Comparison of ENCODE assay signal across 23 cellular contexts in genomic region chr14:91294153-91294552, GRCh38. TPM values are rescaled to one million over a fixed set of nuclear protein-coding genes. Genes with fewer than 3 reads are reported as not detected.
DNase-seq lines count a peak whose midpoint lies in the region; ATAC-seq and TF ChIP-seq lines count a peak whose summit lies in the region.
"Had no signal": no experiment of that assay in that cellular context is flagged by ENCODE, and none has a peak within 500 bp of the region (broad histone marks: within the 10 kb centered on the region; RNA-seq: fewer than 3 reads in every experiment).

No MANE protein-coding gene starts in this region.

- 87 to 97% (median 92%) methylated on average over 7 of the region's 7 CpGs for WGBS in spleen, 5 donors

- H3K4me1 ChIP-seq in spleen = no peaks in the 10 kb centered on the region
- H3K4me1 ChIP-seq: foreskin keratinocyte, upper lobe of left lung had no signal

- intact Hi-C loops in activated T-helper 1 cell treated with anti-CD3 and anti-CD28 coated beads, Interleukin-12 subunit alpha, Interleukin-12 subunit beta, Interleukin-2, Interleukin-4 antibody, amounts not matched to agents 30 ng/mL and 10 ng/mL and 1 ng/mL, durations not matched to agents 14 hours and 24 hours and 36 hours (cut with micrococcal nuclease) = no loop called here
- intact Hi-C loops in left ventricle myocardium superior (cut with micrococcal nuclease) (no loop called here), spleen (cut with DNase I; ENCODE audit: low total_unique reads) (no loop called here)

- peaks cover 8% of the 10 kb centered on the region for H3K4me1 Mint-ChIP-seq in activated naive CD8-positive, alpha-beta T cell (ENCODE audit: low read depth)
- peaks cover 11% of the 10 kb centered on the region for H3K4me1 Mint-ChIP-seq in activated naive CD8-positive, alpha-beta T cell treated with anti-CD3 and anti-CD28 coated beads, Interleukin-2, amount 50 U/mL, for 24 hours
- H3K4me1 Mint-ChIP-seq in activated T-helper 1 cell treated with anti-CD3 and anti-CD28 coated beads, Interleukin-12 subunit alpha, Interleukin-12 subunit beta, Interleukin-2, Interleukin-4 antibody, amounts not matched to agents 30 ng/mL and 10 ng/mL and 1 ng/mL, durations not matched to agents 14 hours and 24 hours and 36 hours (ENCODE audit: low read depth) = peaks cover 6% of the 10 kb centered on the region
- H3K4me1 Mint-ChIP-seq in stimulated activated naive B cell treated with anti-CD40 and anti-IgM and Interleukin-4, amounts not matched to agents 10 μg/mL and 1 μg/mL and 100 μg/mL, for 72 hours = peaks cover 0 to 2% of the 10 kb centered on the region in 2 donors

- H3K36me3 Mint-ChIP-seq in activated naive CD8-positive, alpha-beta T cell = no peaks in the 10 kb centered on the region
- H3K36me3 Mint-ChIP-seq in activated naive CD8-positive, alpha-beta T cell treated with anti-CD3 and anti-CD28 coated beads, Interleukin-2, amount 50 U/mL, for 24 hours (ENCODE audit: low read depth) = peaks cover 65% of the 10 kb centered on the region
- peaks cover 63% of the 10 kb centered on the region for H3K36me3 Mint-ChIP-seq in activated T-helper 1 cell treated with anti-CD3 and anti-CD28 coated beads, Interleukin-12 subunit alpha, Interleukin-12 subunit beta, Interleukin-2, Interleukin-4 antibody, amounts not matched to agents 30 ng/mL and 10 ng/mL and 1 ng/mL, durations not matched to agents 14 hours and 24 hours and 36 hours (ENCODE audit: low read depth)
- peaks cover 48 to 77% of the 10 kb centered on the region in 2 donors for H3K36me3 Mint-ChIP-seq in stimulated activated naive B cell treated with anti-CD40 and anti-IgM and Interleukin-4, amounts not matched to agents 10 μg/mL and 1 μg/mL and 100 μg/mL, for 72 hours

- peak overlapping the region in 1 of 8 donors; percentile 44 for H3K27ac ChIP-seq in spleen
- H3K27ac ChIP-seq: BLaER1 treated with 17β-estradiol and CSF1 and Interleukin-3, amounts not matched to agents 10 nM and 100 nM; epithelial cell of prostate; foreskin keratinocyte; upper lobe of left lung had no signal

- TF ChIP-seq CTCF in spleen (IDR thresholded peaks at IDR 0.05 in 8 of 11, conservative IDR thresholded peaks at IDR 0.05 in 3 of 11) = no peak

- H3K4me3 ChIP-seq in spleen = no peak overlapping the region
- H3K4me3 ChIP-seq: BLaER1 treated with 17β-estradiol and CSF1 and Interleukin-3, amounts not matched to agents 10 nM and 100 nM; upper lobe of left lung had no signal

- H3K27ac Mint-ChIP-seq in activated naive CD8-positive, alpha-beta T cell = peak overlapping the region; percentile 64
- H3K27ac Mint-ChIP-seq in activated naive CD8-positive, alpha-beta T cell treated with anti-CD3 and anti-CD28 coated beads, Interleukin-2, amount 50 U/mL, for 24 hours = no peak overlapping the region
- H3K27ac Mint-ChIP-seq in activated T-helper 1 cell treated with anti-CD3 and anti-CD28 coated beads, Interleukin-12 subunit alpha, Interleukin-12 subunit beta, Interleukin-2, Interleukin-4 antibody, amounts not matched to agents 30 ng/mL and 10 ng/mL and 1 ng/mL, durations not matched to agents 14 hours and 24 hours and 36 hours = peak overlapping the region; percentile 40
- H3K27ac Mint-ChIP-seq in stimulated activated naive B cell treated with anti-CD40 and anti-IgM and Interleukin-4, amounts not matched to agents 10 μg/mL and 1 μg/mL and 100 μg/mL, for 72 hours = peak overlapping the region; percentile 56

- ATAC-seq in activated naive CD8-positive, alpha-beta T cell treated with anti-CD3 and anti-CD28 coated beads, Interleukin-2, amount 50 U/mL, for 24 hours = no peak
- ATAC-seq in left ventricle myocardium superior (peak; percentile 91), GM21528 (IDR thresholded peaks at IDR 0.05; ENCODE audit: low FRiP score, unreplicated experiment) (no peak)
- no peak for ATAC-seq in stimulated activated naive B cell treated with anti-CD40 and anti-IgM and Interleukin-4, amounts not matched to agents 10 μg/mL and 1 μg/mL and 100 μg/mL, for 72 hours (replicated peaks)
- ATAC-seq: foreskin keratinocyte had no signal

- H3K4me3 Mint-ChIP-seq in activated naive CD8-positive, alpha-beta T cell = no peak overlapping the region
- no peak overlapping the region for H3K4me3 Mint-ChIP-seq in activated naive CD8-positive, alpha-beta T cell treated with anti-CD3 and anti-CD28 coated beads, Interleukin-2, amount 50 U/mL, for 24 hours
- H3K4me3 Mint-ChIP-seq in activated T-helper 1 cell treated with anti-CD3 and anti-CD28 coated beads, Interleukin-12 subunit alpha, Interleukin-12 subunit beta, Interleukin-2, Interleukin-4 antibody, amounts not matched to agents 30 ng/mL and 10 ng/mL and 1 ng/mL, durations not matched to agents 14 hours and 24 hours and 36 hours = no peak overlapping the region
- no peak overlapping the region for H3K4me3 Mint-ChIP-seq in stimulated activated naive B cell treated with anti-CD40 and anti-IgM and Interleukin-4, amounts not matched to agents 10 μg/mL and 1 μg/mL and 100 μg/mL, for 72 hours

- peaks cover 4 to 100% (median 92%) of the 10 kb centered on the region in 6 donors for H3K36me3 ChIP-seq in spleen

- H3K27me3 Mint-ChIP-seq in activated naive CD8-positive, alpha-beta T cell = no peaks in the 10 kb centered on the region
- no peaks in the 10 kb centered on the region for H3K27me3 Mint-ChIP-seq in activated naive CD8-positive, alpha-beta T cell treated with anti-CD3 and anti-CD28 coated beads, Interleukin-2, amount 50 U/mL, for 24 hours
- no peaks in the 10 kb centered on the region for H3K27me3 Mint-ChIP-seq in activated T-helper 1 cell treated with anti-CD3 and anti-CD28 coated beads, Interleukin-12 subunit alpha, Interleukin-12 subunit beta, Interleukin-2, Interleukin-4 antibody, amounts not matched to agents 30 ng/mL and 10 ng/mL and 1 ng/mL, durations not matched to agents 14 hours and 24 hours and 36 hours (ENCODE audit: insufficient read depth)
- H3K27me3 Mint-ChIP-seq in stimulated activated naive B cell treated with anti-CD40 and anti-IgM and Interleukin-4, amounts not matched to agents 10 μg/mL and 1 μg/mL and 100 μg/mL, for 72 hours = no peaks in the 10 kb centered on the region

- H3K27me3 ChIP-seq in spleen (replicated peaks in 1 of 7) = no peaks in the 10 kb centered on the region
- H3K27me3 ChIP-seq: foreskin keratinocyte, upper lobe of left lung had no signal

- H3K9me3 Mint-ChIP-seq in activated naive CD8-positive, alpha-beta T cell (ENCODE audit: low read depth) = no peaks in the 10 kb centered on the region
- H3K9me3 Mint-ChIP-seq in activated naive CD8-positive, alpha-beta T cell treated with anti-CD3 and anti-CD28 coated beads, Interleukin-2, amount 50 U/mL, for 24 hours = no peaks in the 10 kb centered on the region
- no peaks in the 10 kb centered on the region for H3K9me3 Mint-ChIP-seq in activated T-helper 1 cell treated with anti-CD3 and anti-CD28 coated beads, Interleukin-12 subunit alpha, Interleukin-12 subunit beta, Interleukin-2, Interleukin-4 antibody, amounts not matched to agents 30 ng/mL and 10 ng/mL and 1 ng/mL, durations not matched to agents 14 hours and 24 hours and 36 hours
- H3K9me3 Mint-ChIP-seq in stimulated activated naive B cell treated with anti-CD40 and anti-IgM and Interleukin-4, amounts not matched to agents 10 μg/mL and 1 μg/mL and 100 μg/mL, for 72 hours = no peaks in the 10 kb centered on the region

- no peak for TF ChIP-seq POLR2A in spleen (IDR thresholded peaks at IDR 0.05)

- no peak for DNase-seq in activated naive CD8-positive, alpha-beta T cell treated with anti-CD3 and anti-CD28 coated beads, Interleukin-2, amount 50 U/mL, for 24 hours
- DNase-seq in activated T-helper 1 cell treated with anti-CD3 and anti-CD28 coated beads, Interleukin-12 subunit alpha, Interleukin-12 subunit beta, Interleukin-2, Interleukin-4 antibody, amounts not matched to agents 30 ng/mL and 10 ng/mL and 1 ng/mL, durations not matched to agents 14 hours and 24 hours and 36 hours (ENCODE audit: low spot score) = no peak
- DNase-seq in left ventricle myocardium superior = peak; percentile 45
- DNase-seq in stimulated activated naive B cell treated with anti-CD40 and anti-IgM and Interleukin-4, amounts not matched to agents 10 μg/mL and 1 μg/mL and 100 μg/mL, for 72 hours = no peak
- no peak for DNase-seq in spleen
- no peak for DNase-seq in CD1c-positive myeloid dendritic cell (ENCODE audit: extremely low spot score)
- DNase-seq: ACHN; activated CD4-positive, alpha-beta T cell treated with anti-CD3 and anti-CD28 coated beads for 4 hours; activated naive CD4-positive, alpha-beta T cell treated with anti-CD3 and anti-CD28 coated beads, Interleukin-2, amount 50 U/mL, for 16 hours; foreskin keratinocyte; hypothalamus; NCI-H1092 treated with DMSO at 0.1 percent for 48 hours; NCI-H2029; NCI-H226; NCI-H748 treated with DMSO at 0.1 percent for 48 hours; stimulated activated CD4-positive, alpha-beta T cell treated with anti-CD3 and anti-CD28 coated beads, Interleukin-12 subunit alpha, Interleukin-12 subunit beta, amount 100 ng/mL, for 4 hours; stimulated activated CD4-positive, alpha-beta T cell treated with anti-CD3 and anti-CD28 coated beads, Interleukin-4, amount 100 ng/mL, for 4 hours; SW 1271; upper lobe of left lung had no signal

- no peaks in the 10 kb centered on the region for H3K9me3 ChIP-seq in spleen
- H3K9me3 ChIP-seq: BLaER1 treated with 17β-estradiol and CSF1 and Interleukin-3, amounts not matched to agents 10 nM and 100 nM; upper lobe of left lung had no signal

RNA-seq across cellular contexts. Expression of gene GPR68, which starts 49.6 kb away (rescaled TPM):
- 4.5 and 5.4 TPM in 2 replicates for total RNA-seq in activated T-helper 1 cell treated with anti-CD3 and anti-CD28 coated beads, Interleukin-12 subunit alpha, Interleukin-12 subunit beta, Interleukin-2, Interleukin-4 antibody, amounts not matched to agents 30 ng/mL and 10 ng/mL and 1 ng/mL, durations not matched to agents 14 hours and 24 hours and 36 hours
- total RNA-seq in left ventricle myocardium superior = 0.35 TPM
- total RNA-seq in spleen = 1 to 10 TPM; 1.9 to 5.2 (median 3.2) TPM
- 1 to 10 TPM in 2 of 3 donors, under 1 TPM in 1; 0.50 to 1.7 (median 1.3) TPM for polyA plus RNA-seq in spleen
